33 cellular contexts compared by ENCODE assay signal in the genomic region with DNA sequence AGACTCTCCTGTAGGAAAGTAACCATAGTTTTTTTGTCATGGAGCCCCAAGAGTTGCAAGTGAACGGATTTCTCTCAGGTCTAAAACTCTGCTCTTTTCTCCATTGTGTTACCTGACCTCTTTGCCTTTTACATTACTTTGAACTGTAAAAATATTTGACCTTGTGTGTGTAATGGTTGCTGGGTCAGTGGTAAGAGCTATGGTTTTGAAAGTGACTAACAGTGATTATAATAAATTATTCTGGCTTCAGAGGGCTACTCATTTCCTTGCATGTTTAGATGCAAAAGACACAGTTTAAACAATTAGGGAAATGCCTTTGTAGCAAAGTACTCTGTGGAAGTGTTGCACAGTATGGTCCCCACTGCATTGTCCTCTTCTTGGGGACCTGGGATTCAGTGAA. TPM values are rescaled to one million over a fixed set of nuclear protein-coding genes. Genes with fewer than 3 reads are reported as not detected.
DNase-seq lines count a peak whose midpoint lies in the region; ATAC-seq, FAIRE-seq and TF ChIP-seq lines count a peak whose summit lies in the region.
"Had no signal": no experiment of that assay in that cellular context is flagged by ENCODE, and none has a peak within 500 bp of the region (broad histone marks: within the 10 kb centered on the region; RNA-seq: fewer than 3 reads in every experiment).

No MANE protein-coding gene starts in this region.

- in situ Hi-C loops in GM23248 (cut with MboI) = loop anchor here (25.0 kb wide), 1 partner anchor 293 kb away; a partner anchor contains a TSS

- peaks cover 30% of the 10 kb centered on the region for H3K4me1 ChIP-seq in GM23248 (ENCODE audit: insufficient read depth)
- H3K4me1 ChIP-seq: HAP-1, SJCRH30 had no signal

- H3F3A ChIP-seq in GM23248 (ENCODE audit: insufficient read depth) = peaks cover 17% of the 10 kb centered on the region

- H3K4me2 ChIP-seq in GM23248 (ENCODE audit: unreplicated experiment) = peak overlapping the region; percentile 68
- H3K4me2 ChIP-seq: GM23338, PC-9 had no signal

- no peaks in the 10 kb centered on the region for H4K20me1 ChIP-seq in GM23248 (ENCODE audit: insufficient read depth)

- no peak for FAIRE-seq in GM12891 (lab: Jason Lieb, UNC)
- FAIRE-seq: GM18507, HepG2, K562 had no signal

- 70 to 72% methylated on average over 1 of the region's 1 CpG for WGBS in GM23248 (ENCODE audit: low coverage in 1 of 2, low lambda C conversion rate in 2 of 2, missing lambda C conversion rate in 2 of 2), 2 experiments

- H3K9me2 ChIP-seq in GM23248 (ENCODE audit: insufficient read depth) = no peaks in the 10 kb centered on the region

- H3K79me2 ChIP-seq in GM23248 (ENCODE audit: insufficient read depth) = no peaks in the 10 kb centered on the region

- peak overlapping the region; percentile 56; the same call in 1 of the 2 replicates for H3K27ac ChIP-seq in GM23248
- H3K27ac ChIP-seq: PC-9, SJCRH30 had no signal

- no peak for ATAC-seq in sciatic nerve
- ATAC-seq: GM23338, HepG2, K562, Right ventricle myocardium inferior, SK-N-SH treated with all-trans-retinoic acid at 6 μM for 48 hours had no signal

- H3K4me3 ChIP-seq in GM23248 = no peak overlapping the region
- H3K4me3 ChIP-seq: GM23338, HAP-1, K562, PC-9, SJCRH30 had no signal

- peak overlapping the region; percentile 15; the same call in 1 of the 2 replicates for H2AFZ ChIP-seq in GM23248
- H2AFZ ChIP-seq: GM23338, PC-9 had no signal

- peak; percentile 6 for DNase-seq in AG08395 (ENCODE audit: low spot score)
- DNase-seq in GM23248 = peak; percentile 38
- peak; percentile 73 for DNase-seq in M059J (ENCODE audit: low read depth)
- DNase-seq in kidney tubule cell (ENCODE audit: low spot score) = peak; percentile 25
- DNase-seq in GM12891 (ENCODE audit: insufficient read length, low spot score) = no peak
- no peak for DNase-seq in sciatic nerve (ENCODE audit: low spot score)
- DNase-seq in GM03348 (ENCODE audit: low spot score) = no peak
- DNase-seq: 8988T; C1 segment of cervical spinal cord; CD4-positive, alpha-beta memory T cell; COR-L47; DMS53; GF-D8; Kasumi-1; MV-4-11; NCI-H1417; NCI-H1694; NCI-H2029 treated with DMSO at 0.1 percent for 48 hours; NCI-H446 treated with DMSO at 0.1 percent for 48 hours; NCI-H526 treated with DMSO at 0.1 percent for 48 hours; PC-9; SJCRH30 had no signal

- H3K27me3 ChIP-seq in GM23248 (replicated peaks; ENCODE audit: insufficient read depth) = no peaks in the 10 kb centered on the region
- H3K27me3 ChIP-seq: SJCRH30 had no signal

- no peaks in the 10 kb centered on the region for H3K9me3 ChIP-seq in GM23248 (ENCODE audit: low read depth)
- H3K9me3 ChIP-seq: HAP-1 had no signal

- H3K9ac ChIP-seq in GM23248 = no peak overlapping the region

- no peaks in the 10 kb centered on the region for H3K36me3 ChIP-seq in GM23248 (ENCODE audit: low read depth)
- H3K36me3 ChIP-seq: HAP-1, SJCRH30 had no signal

- intact Hi-C loops in sciatic nerve (cut with DNase I) = no loop called here

- TF ChIP-seq POLR2A in GM12891 (IDR thresholded peaks at IDR 0.05; ENCODE audit: low read depth, low read length) = no peak

TF ChIP-seq in GM12891, 5 proteins besides CTCF, POLR2A, EP300 and RAD21:
- TF ChIP-seq PAX5 (IDR thresholded peaks at IDR 0.05; ENCODE audit: insufficient read depth, low read length, severe bottlenecking) (no peak), POU2F2 (IDR thresholded peaks at IDR 0.05; ENCODE audit: low read depth, low read length) (no peak), TAF1 (IDR thresholded peaks at IDR 0.05; ENCODE audit: low read depth, low read length) (no peak), SPI1 (IDR thresholded peaks at IDR 0.05; ENCODE audit: low read depth, low read length) (no peak), POLR2AphosphoS5 (IDR thresholded peaks at IDR 0.05; ENCODE audit: low read depth, low read length) (no peak)

RNA-seq across cellular contexts. Expression of a gene that starts 29.3 kb away (rescaled TPM):
- not detected in 2 replicates for total RNA-seq in GM23248 (2014; rRNA removed; shearing (Covaris generic))
- 0.95 and 1.7 TPM in 2 replicates for polyA plus RNA-seq in GM23248 (2016; fragmentation: Nextera tagmentation; extraction: Ambion mirVana)
- total RNA-seq in M059J (2014; rRNA removed; shearing (Covaris generic)) = 1.9 TPM in 1 of 2 replicates, not detected in the other
- not detected for polyA plus RNA-seq in GM12891 (2012; ENCODE audit: low read depth, missing spikeins)
- total RNA-seq in sciatic nerve = not detected
- total RNA-seq: CD4-positive, alpha-beta memory T cell; Daoy; GM23338; HepG2; K562; MCF 10A; Right ventricle myocardium inferior; RPMI7951; SJCRH30 had no signal
- polyA plus RNA-seq: CD4-positive, alpha-beta memory T cell; HepG2; K562 had no signal

RNA-seq across cellular contexts. Expression of a gene that starts 54.5 kb away (rescaled TPM):
- not detected in 2 replicates for total RNA-seq in GM23248 (2014; rRNA removed; shearing (Covaris generic))
- 0.10 TPM in 1 of 2 replicates, not detected in the other for polyA plus RNA-seq in GM23248 (2016; fragmentation: Nextera tagmentation; extraction: Ambion mirVana)
- total RNA-seq in M059J (2014; rRNA removed; shearing (Covaris generic)) = 0.64 and 0.84 TPM in 2 replicates
- not detected for polyA plus RNA-seq in GM12891 (2012; ENCODE audit: low read depth, missing spikeins)
- not detected for total RNA-seq in sciatic nerve
- total RNA-seq: CD4-positive, alpha-beta memory T cell; Daoy; GM23338; HepG2; HT1080; K562; MCF 10A; PC-9; Right ventricle myocardium inferior; RPMI7951; SJCRH30 had no signal
- polyA plus RNA-seq: CD4-positive, alpha-beta memory T cell; GM23338; K562 had no signal

Comparison
In these comparisons a context has a peak if more than half of its experiments do, and no peak if none do; other contexts are left out.
1. DNase-seq: peak in AG08395 (single experiment), GM23248 (single experiment), M059J (single experiment) and kidney tubule cell (single experiment); none in GM12891 (single experiment), sciatic nerve (single experiment) and GM03348 (single experiment).